ENCODE assay signal across 24 cellular contexts in the genomic region with DNA sequence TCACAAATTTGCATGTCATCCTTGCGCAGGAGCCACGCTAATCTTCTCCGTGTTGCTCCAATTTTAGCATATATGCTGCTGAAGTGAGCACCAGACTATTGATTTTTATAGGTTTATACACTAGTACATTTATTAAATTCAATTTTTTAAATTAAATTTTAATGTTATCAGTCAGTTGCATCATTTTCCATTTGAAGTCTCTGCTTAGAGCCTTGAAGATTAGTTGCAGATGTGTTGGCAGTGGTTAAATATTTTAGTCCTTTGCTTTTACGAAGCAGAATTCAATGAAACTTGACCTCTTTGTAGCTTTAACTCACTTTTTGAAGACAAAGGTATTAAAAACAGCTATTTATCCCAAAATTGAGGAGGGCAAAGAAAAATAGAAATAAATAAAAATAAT. TPM values are rescaled to one million over a fixed set of nuclear protein-coding genes. Genes with fewer than 3 reads are reported as not detected.
DNase-seq lines count a peak whose midpoint lies in the region; ATAC-seq, FAIRE-seq and TF ChIP-seq lines count a peak whose summit lies in the region.
"Had no signal": no experiment of that assay in that cellular context is flagged by ENCODE, and none has a peak within 500 bp of the region (broad histone marks: within the 10 kb centered on the region; RNA-seq: fewer than 3 reads in every experiment).

No MANE protein-coding gene starts in this region.

- no peak overlapping the region for H3K4me3 ChIP-seq in choroid plexus epithelial cell (ENCODE audit: low read depth, low read length)
- H3K4me3 ChIP-seq: BLaER1 treated with 17β-estradiol and CSF1 and Interleukin-3, amounts not matched to agents 10 nM and 100 nM had no signal

- TF ChIP-seq CTCF in choroid plexus epithelial cell (conservative IDR thresholded peaks at IDR 0.05; ENCODE audit: low read depth, low read length), result no peak

- FAIRE-seq in GM19239 (lab: Jason Lieb, UNC), result peak; percentile 4
- FAIRE-seq: GM12891, GM18507, H54, HepG2 had no signal

- no peak for ATAC-seq in GM21526 (IDR thresholded peaks at IDR 0.05; ENCODE audit: low FRiP score, unreplicated experiment)
- no peak for ATAC-seq in activated CD4-positive, CD25-positive, alpha-beta regulatory T cell treated with anti-CD3 and anti-CD28 coated beads, Interleukin-2, amount 50 U/mL, for 24 hours
- ATAC-seq: CD8-positive, alpha-beta T cell; HepG2 had no signal

- no peak for DNase-seq in GM19239 (ENCODE audit: insufficient read length, low spot score)
- peak; percentile 16 for DNase-seq in choroid plexus epithelial cell (ENCODE audit: low read depth)
- peak; percentile 78 for DNase-seq in fibroblast of the conjunctiva (ENCODE audit: low read depth)
- no peak for DNase-seq in putamen (ENCODE audit: low spot score)
- DNase-seq in dermis blood vessel endothelial cell, result no peak
- DNase-seq: ACHN; Calu3; CD8-positive, alpha-beta T cell; GF-D8; HFFc6; KG1; NCI-H1105 treated with DMSO at 0.1 percent for 48 hours; NCI-H1694 treated with DMSO at 0.1 percent for 48 hours; NCI-H2227 treated with DMSO at 0.1 percent for 48 hours; NCI-H510A treated with DMSO at 0.1 percent for 48 hours; NCI-H774; Right ventricle myocardium superior had no signal

RNA-seq across cellular contexts. Expression of a gene that starts 16.5 kb away (rescaled TPM):
- 45.6 and 47.0 TPM in 2 replicates for total RNA-seq in dermis blood vessel endothelial cell

RNA-seq across cellular contexts. Expression of a gene that starts 16.6 kb away (rescaled TPM):
- total RNA-seq in dermis blood vessel endothelial cell, result 13.3 and 20.2 TPM in 2 replicates

Comparison
In these comparisons a context has a peak if more than half of its experiments do, and no peak if none do; other contexts are left out.
1. DNase-seq: peak in choroid plexus epithelial cell (single experiment) and fibroblast of the conjunctiva (single experiment); none in GM19239 (single experiment), putamen (single experiment) and dermis blood vessel endothelial cell (single experiment).